In the genomic region with DNA sequence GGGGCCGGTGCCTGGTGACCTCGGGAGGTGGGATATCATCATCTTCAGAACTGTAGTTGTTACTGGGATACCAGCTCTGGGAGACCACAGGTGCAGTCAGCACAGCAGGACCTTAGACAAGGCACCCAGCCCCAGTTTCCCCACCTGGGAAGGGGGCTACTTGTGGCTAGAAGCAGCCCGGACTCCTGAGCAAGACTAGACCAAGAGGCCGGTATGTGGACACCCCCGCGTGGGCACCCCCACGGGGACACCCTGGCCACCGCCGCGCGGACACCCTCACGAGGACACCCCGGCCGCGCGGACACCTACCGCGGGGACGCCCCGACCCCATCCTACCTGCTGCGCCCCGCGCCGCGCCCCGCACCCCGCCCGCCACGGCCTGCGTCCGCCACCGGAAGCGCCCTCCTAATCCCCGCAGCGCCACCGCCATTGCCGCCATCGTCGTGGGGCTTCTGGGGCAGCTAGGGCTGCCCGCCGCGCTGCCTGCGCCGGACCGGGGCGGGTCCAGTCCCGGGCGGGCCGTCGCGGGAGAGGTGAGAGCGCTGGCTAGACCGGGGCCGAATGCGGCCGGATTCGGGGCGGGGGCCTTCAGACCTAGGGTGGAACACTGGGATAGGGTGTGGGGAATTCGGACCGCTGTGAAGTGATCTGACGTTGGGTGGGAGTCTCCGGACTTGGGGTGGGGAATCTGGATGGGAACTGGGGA, we compare ENCODE assay signal across 1 cellular context.
A peak's percentile ranks its signal among the peaks of the same experiment; 100 is the strongest.
TF ChIP-seq lines count a peak whose summit lies in the region.

COMT (plus strand) TSS at position 408 of the 706 bp plus-strand sequence. CDS start 20,755 bp downstream, outside the sequence.
TXNRD2 (minus strand) TSS at position 454 of the 706 bp plus-strand sequence; CDS start at position 439, 15 bp downstream.

TF ChIP-seq in K562, 482 proteins besides CTCF, POLR2A, EP300 and RAD21 (continued from another document and continues in another):
- TF ChIP-seq ZMIZ1 (IDR thresholded peaks at IDR 0.05; ENCODE audit: low read depth in 2 of 2, low read length in 2 of 2) (peak; percentile 45 to 88; a peak in 2 of 4 replicates), ZNF586 (CRISPR knock-in tag; conservative IDR thresholded peaks at IDR 0.05) (no peak), ZNF253 (CRISPR knock-in tag; conservative IDR thresholded peaks at IDR 0.05) (0 out of 2 replicates have a peak, but pooled peaks have one; percentile 56), POLR2B (IDR thresholded peaks at IDR 0.05; ENCODE audit: low read depth, partially characterized antibody) (no peak), EGR1 (conservative IDR thresholded peaks at IDR 0.05) (no peak), ZNF184 (CRISPR knock-in tag; IDR thresholded peaks at IDR 0.05) (no peak), PYGO2 (tag; IDR thresholded peaks at IDR 0.05) (no peak), CSDE1 (IDR thresholded peaks at IDR 0.05) (no peak), CHCHD3 (CRISPR knock-in tag; IDR thresholded peaks at IDR 0.05) (no peak), BDP1 (IDR thresholded peaks at IDR 0.05; ENCODE audit: insufficient read depth, insufficient read length) (no peak), ZEB2 (IDR thresholded peaks at IDR 0.05) (no peak), SLC30A9 (CRISPR knock-in tag; IDR thresholded peaks at IDR 0.05) (no peak), FOXP4 (CRISPR knock-in tag; IDR thresholded peaks at IDR 0.05; ENCODE audit: borderline replicate concordance) (no peak), STAG1 (CRISPR knock-in tag; IDR thresholded peaks at IDR 0.05; ENCODE audit: borderline replicate concordance) (no peak), NFXL1 (CRISPR knock-in tag; IDR thresholded peaks at IDR 0.05) (no peak), PTTG1 (tag; IDR thresholded peaks at IDR 0.05; ENCODE audit: low read depth) (no peak), FOXJ3 (CRISPR knock-in tag; IDR thresholded peaks at IDR 0.05) (no peak), RBM15 (IDR thresholded peaks at IDR 0.05; ENCODE audit: insufficient read depth, low read length) (no peak), ZFPM2 (CRISPR knock-in tag; IDR thresholded peaks at IDR 0.05) (peak; percentile 91), ERF (CRISPR knock-in tag; IDR thresholded peaks at IDR 0.05) (peak; percentile 70; the same call in 1 of the 2 replicates), TRIM28 (IDR thresholded peaks at IDR 0.05) (no peak), CREB5 (CRISPR knock-in tag; IDR thresholded peaks at IDR 0.05) (peak; percentile 88), TEAD1 (CRISPR knock-in tag; IDR thresholded peaks at IDR 0.05) (no peak; a peak in 1 of 4 replicates), HSF4 (CRISPR knock-in tag; IDR thresholded peaks at IDR 0.05; ENCODE audit: borderline replicate concordance) (no peak), ZBTB8A (IDR thresholded peaks at IDR 0.05; ENCODE audit: partially characterized antibody) (no peak), ZNF165 (CRISPR knock-in tag; IDR thresholded peaks at IDR 0.05; ENCODE audit: borderline replicate concordance) (peak; percentile 73; the same call in 1 of the 2 replicates), SIN3B (IDR thresholded peaks at IDR 0.05; ENCODE audit: low read depth) (no peak), PKNOX1 (IDR thresholded peaks at IDR 0.05) (no peak), XRCC4 (IDR thresholded peaks at IDR 0.05; ENCODE audit: extremely low read depth, insufficient read depth, insufficient read length) (no peak), MEIS2 (IDR thresholded peaks at IDR 0.05; ENCODE audit: partially characterized antibody) (no peak), TAF15 (IDR thresholded peaks at IDR 0.05; ENCODE audit: low read depth, low read length) (0 out of 2 replicates have a peak, but pooled peaks have one; percentile 11), NR2C2 (CRISPR knock-in tag; IDR thresholded peaks at IDR 0.05) (no peak), NR2C2 (tag; IDR thresholded peaks at IDR 0.05) (no peak)
- TF ChIP-seq, protein P1, sequence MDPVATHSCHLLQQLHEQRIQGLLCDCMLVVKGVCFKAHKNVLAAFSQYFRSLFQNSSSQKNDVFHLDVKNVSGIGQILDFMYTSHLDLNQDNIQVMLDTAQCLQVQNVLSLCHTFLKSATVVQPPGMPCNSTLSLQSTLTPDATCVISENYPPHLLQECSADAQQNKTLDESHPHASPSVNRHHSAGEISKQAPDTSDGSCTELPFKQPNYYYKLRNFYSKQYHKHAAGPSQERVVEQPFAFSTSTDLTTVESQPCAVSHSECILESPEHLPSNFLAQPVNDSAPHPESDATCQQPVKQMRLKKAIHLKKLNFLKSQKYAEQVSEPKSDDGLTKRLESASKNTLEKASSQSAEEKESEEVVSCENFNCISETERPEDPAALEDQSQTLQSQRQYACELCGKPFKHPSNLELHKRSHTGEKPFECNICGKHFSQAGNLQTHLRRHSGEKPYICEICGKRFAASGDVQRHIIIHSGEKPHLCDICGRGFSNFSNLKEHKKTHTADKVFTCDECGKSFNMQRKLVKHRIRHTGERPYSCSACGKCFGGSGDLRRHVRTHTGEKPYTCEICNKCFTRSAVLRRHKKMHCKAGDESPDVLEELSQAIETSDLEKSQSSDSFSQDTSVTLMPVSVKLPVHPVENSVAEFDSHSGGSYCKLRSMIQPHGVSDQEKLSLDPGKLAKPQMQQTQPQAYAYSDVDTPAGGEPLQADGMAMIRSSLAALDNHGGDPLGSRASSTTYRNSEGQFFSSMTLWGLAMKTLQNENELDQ (CRISPR knock-in tag; IDR thresholded peaks at IDR 0.05; ENCODE audit: borderline replicate concordance): no peak
- TF ChIP-seq, protein P2, sequence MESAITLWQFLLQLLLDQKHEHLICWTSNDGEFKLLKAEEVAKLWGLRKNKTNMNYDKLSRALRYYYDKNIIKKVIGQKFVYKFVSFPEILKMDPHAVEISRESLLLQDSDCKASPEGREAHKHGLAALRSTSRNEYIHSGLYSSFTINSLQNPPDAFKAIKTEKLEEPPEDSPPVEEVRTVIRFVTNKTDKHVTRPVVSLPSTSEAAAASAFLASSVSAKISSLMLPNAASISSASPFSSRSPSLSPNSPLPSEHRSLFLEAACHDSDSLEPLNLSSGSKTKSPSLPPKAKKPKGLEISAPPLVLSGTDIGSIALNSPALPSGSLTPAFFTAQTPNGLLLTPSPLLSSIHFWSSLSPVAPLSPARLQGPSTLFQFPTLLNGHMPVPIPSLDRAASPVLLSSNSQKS (CRISPR knock-in tag; IDR thresholded peaks at IDR 0.05): no peak
- TF ChIP-seq, protein P3, sequence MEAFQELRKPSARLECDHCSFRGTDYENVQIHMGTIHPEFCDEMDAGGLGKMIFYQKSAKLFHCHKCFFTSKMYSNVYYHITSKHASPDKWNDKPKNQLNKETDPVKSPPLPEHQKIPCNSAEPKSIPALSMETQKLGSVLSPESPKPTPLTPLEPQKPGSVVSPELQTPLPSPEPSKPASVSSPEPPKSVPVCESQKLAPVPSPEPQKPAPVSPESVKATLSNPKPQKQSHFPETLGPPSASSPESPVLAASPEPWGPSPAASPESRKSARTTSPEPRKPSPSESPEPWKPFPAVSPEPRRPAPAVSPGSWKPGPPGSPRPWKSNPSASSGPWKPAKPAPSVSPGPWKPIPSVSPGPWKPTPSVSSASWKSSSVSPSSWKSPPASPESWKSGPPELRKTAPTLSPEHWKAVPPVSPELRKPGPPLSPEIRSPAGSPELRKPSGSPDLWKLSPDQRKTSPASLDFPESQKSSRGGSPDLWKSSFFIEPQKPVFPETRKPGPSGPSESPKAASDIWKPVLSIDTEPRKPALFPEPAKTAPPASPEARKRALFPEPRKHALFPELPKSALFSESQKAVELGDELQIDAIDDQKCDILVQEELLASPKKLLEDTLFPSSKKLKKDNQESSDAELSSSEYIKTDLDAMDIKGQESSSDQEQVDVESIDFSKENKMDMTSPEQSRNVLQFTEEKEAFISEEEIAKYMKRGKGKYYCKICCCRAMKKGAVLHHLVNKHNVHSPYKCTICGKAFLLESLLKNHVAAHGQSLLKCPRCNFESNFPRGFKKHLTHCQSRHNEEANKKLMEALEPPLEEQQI (IDR thresholded peaks at IDR 0.05): no peak
- TF ChIP-seq, protein P4, sequence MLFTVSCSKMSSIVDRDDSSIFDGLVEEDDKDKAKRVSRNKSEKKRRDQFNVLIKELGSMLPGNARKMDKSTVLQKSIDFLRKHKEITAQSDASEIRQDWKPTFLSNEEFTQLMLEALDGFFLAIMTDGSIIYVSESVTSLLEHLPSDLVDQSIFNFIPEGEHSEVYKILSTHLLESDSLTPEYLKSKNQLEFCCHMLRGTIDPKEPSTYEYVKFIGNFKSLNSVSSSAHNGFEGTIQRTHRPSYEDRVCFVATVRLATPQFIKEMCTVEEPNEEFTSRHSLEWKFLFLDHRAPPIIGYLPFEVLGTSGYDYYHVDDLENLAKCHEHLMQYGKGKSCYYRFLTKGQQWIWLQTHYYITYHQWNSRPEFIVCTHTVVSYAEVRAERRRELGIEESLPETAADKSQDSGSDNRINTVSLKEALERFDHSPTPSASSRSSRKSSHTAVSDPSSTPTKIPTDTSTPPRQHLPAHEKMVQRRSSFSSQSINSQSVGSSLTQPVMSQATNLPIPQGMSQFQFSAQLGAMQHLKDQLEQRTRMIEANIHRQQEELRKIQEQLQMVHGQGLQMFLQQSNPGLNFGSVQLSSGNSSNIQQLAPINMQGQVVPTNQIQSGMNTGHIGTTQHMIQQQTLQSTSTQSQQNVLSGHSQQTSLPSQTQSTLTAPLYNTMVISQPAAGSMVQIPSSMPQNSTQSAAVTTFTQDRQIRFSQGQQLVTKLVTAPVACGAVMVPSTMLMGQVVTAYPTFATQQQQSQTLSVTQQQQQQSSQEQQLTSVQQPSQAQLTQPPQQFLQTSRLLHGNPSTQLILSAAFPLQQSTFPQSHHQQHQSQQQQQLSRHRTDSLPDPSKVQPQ (CRISPR knock-in tag; IDR thresholded peaks at IDR 0.05; ENCODE audit: borderline replicate concordance): no peak
- TF ChIP-seq, protein P5, sequence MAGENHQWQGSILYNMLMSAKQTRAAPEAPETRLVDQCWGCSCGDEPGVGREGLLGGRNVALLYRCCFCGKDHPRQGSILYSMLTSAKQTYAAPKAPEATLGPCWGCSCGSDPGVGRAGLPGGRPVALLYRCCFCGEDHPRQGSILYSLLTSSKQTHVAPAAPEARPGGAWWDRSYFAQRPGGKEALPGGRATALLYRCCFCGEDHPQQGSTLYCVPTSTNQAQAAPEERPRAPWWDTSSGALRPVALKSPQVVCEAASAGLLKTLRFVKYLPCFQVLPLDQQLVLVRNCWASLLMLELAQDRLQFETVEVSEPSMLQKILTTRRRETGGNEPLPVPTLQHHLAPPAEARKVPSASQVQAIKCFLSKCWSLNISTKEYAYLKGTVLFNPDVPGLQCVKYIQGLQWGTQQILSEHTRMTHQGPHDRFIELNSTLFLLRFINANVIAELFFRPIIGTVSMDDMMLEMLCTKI (IDR thresholded peaks at IDR 0.05; ENCODE audit: partially characterized antibody): no peak
